1 cellular context compared by ENCODE assay signal in the genomic region with DNA sequence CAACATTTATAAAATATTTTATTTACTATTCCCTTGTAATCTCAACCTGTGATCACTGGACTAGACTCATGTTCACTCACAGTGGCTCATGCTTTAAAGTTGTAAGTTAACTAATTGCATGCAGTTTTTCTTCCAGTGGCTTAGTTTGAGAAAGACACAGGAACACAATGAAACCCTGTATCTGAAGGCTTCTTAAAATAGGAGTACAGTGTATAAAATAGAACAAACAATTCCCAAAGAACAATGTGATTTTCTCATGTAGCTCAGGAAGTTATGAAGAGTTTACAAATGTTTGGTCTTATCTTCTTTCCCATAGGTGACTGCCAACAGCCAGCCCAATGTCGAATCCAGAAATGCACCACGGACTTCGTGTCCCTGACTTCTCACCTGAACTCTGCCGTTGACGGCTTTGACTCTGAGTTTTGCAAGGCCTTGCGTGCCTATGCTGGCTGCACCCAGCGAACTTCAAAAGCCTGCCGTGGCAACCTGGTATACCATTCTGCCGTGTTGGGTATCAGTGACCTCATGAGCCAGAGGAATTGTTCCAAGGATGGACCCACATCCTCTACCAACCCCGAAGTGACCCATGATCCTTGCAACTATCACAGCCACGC.
TF ChIP-seq lines count a peak whose summit lies in the region.

No MANE protein-coding gene starts in this region.

TF ChIP-seq in HepG2, 621 proteins besides CTCF, POLR2A, EP300 and RAD21 (continued from another document and continues in another):
- TF ChIP-seq, protein P1, sequence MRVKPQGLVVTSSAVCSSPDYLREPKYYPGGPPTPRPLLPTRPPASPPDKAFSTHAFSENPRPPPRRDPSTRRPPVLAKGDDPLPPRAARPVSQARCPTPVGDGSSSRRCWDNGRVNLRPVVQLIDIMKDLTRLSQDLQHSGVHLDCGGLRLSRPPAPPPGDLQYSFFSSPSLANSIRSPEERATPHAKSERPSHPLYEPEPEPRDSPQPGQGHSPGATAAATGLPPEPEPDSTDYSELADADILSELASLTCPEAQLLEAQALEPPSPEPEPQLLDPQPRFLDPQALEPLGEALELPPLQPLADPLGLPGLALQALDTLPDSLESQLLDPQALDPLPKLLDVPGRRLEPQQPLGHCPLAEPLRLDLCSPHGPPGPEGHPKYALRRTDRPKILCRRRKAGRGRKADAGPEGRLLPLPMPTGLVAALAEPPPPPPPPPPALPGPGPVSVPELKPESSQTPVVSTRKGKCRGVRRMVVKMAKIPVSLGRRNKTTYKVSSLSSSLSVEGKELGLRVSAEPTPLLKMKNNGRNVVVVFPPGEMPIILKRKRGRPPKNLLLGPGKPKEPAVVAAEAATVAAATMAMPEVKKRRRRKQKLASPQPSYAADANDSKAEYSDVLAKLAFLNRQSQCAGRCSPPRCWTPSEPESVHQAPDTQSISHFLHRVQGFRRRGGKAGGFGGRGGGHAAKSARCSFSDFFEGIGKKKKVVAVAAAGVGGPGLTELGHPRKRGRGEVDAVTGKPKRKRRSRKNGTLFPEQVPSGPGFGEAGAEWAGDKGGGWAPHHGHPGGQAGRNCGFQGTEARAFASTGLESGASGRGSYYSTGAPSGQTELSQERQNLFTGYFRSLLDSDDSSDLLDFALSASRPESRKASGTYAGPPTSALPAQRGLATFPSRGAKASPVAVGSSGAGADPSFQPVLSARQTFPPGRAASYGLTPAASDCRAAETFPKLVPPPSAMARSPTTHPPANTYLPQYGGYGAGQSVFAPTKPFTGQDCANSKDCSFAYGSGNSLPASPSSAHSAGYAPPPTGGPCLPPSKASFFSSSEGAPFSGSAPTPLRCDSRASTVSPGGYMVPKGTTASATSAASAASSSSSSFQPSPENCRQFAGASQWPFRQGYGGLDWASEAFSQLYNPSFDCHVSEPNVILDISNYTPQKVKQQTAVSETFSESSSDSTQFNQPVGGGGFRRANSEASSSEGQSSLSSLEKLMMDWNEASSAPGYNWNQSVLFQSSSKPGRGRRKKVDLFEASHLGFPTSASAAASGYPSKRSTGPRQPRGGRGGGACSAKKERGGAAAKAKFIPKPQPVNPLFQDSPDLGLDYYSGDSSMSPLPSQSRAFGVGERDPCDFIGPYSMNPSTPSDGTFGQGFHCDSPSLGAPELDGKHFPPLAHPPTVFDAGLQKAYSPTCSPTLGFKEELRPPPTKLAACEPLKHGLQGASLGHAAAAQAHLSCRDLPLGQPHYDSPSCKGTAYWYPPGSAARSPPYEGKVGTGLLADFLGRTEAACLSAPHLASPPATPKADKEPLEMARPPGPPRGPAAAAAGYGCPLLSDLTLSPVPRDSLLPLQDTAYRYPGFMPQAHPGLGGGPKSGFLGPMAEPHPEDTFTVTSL (CRISPR knock-in tag; IDR thresholded peaks at IDR 0.05; ENCODE audit: borderline replicate concordance), result 0 out of 2 replicates have a peak, but pooled peaks have one; percentile 36
- TF ChIP-seq ELF4 (CRISPR knock-in tag; IDR thresholded peaks at IDR 0.05; ENCODE audit: borderline replicate concordance), result 0 out of 2 replicates have a peak, but pooled peaks have one; percentile 33
- no peak for TF ChIP-seq ZNF121 (CRISPR knock-in tag; IDR thresholded peaks at IDR 0.05)
- TF ChIP-seq KLF6 (CRISPR knock-in tag; IDR thresholded peaks at IDR 0.05), result 0 out of 2 replicates have a peak, but pooled peaks have one; percentile 39
- peak; percentile 75; the same call in 1 of the 2 replicates for TF ChIP-seq ZBTB20 (CRISPR knock-in tag; IDR thresholded peaks at IDR 0.05; ENCODE audit: borderline replicate concordance, low read depth)
- peak; percentile 54; the same call in 1 of the 2 replicates for TF ChIP-seq GATAD2A (CRISPR knock-in tag; IDR thresholded peaks at IDR 0.05)
- TF ChIP-seq ZNF816 (CRISPR knock-in tag; IDR thresholded peaks at IDR 0.05; ENCODE audit: borderline replicate concordance), result no peak
- TF ChIP-seq, protein P2, sequence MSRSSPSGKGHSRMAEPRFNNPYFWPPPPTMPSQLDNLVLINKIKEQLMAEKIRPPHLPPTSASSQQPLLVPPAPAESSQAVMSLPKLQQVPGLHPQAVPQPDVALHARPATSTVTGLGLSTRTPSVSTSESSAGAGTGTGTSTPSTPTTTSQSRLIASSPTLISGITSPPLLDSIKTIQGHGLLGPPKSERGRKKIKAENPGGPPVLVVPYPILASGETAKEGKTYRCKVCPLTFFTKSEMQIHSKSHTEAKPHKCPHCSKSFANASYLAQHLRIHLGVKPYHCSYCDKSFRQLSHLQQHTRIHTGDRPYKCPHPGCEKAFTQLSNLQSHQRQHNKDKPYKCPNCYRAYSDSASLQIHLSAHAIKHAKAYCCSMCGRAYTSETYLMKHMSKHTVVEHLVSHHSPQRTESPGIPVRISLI (CRISPR knock-in tag; IDR thresholded peaks at IDR 0.05; ENCODE audit: borderline replicate concordance), result no peak
- TF ChIP-seq RFXANK (CRISPR knock-in tag; IDR thresholded peaks at IDR 0.05), result no peak
- no peak for TF ChIP-seq WIZ (CRISPR knock-in tag; IDR thresholded peaks at IDR 0.05)
- no peak for TF ChIP-seq ZNF260 (CRISPR knock-in tag; IDR thresholded peaks at IDR 0.05; ENCODE audit: borderline replicate concordance, low read depth)
- TF ChIP-seq ZNF331 (CRISPR knock-in tag; IDR thresholded peaks at IDR 0.05), result 0 out of 2 replicates have a peak, but pooled peaks have one; percentile 17
- no peak for TF ChIP-seq ZNF850 (CRISPR knock-in tag; conservative IDR thresholded peaks at IDR 0.05)
- TF ChIP-seq MTA1 (CRISPR knock-in tag; IDR thresholded peaks at IDR 0.05; ENCODE audit: borderline replicate concordance), result peak; percentile 60; the same call in 1 of the 2 replicates
- no peak for TF ChIP-seq ZBTB49 (CRISPR knock-in tag; IDR thresholded peaks at IDR 0.05; ENCODE audit: borderline replicate concordance)
- no peak for TF ChIP-seq ZNF709 (CRISPR knock-in tag; IDR thresholded peaks at IDR 0.05)
- TF ChIP-seq CEBPG (CRISPR knock-in tag; IDR thresholded peaks at IDR 0.05), result peak; percentile 63
- TF ChIP-seq ZNF598 (CRISPR knock-in tag; IDR thresholded peaks at IDR 0.05; ENCODE audit: borderline replicate concordance), result peak; percentile 47; the same call in 1 of the 2 replicates
- TF ChIP-seq ZNF678 (CRISPR knock-in tag; IDR thresholded peaks at IDR 0.05), result no peak
- TF ChIP-seq ZNF766 (CRISPR knock-in tag; IDR thresholded peaks at IDR 0.05; ENCODE audit: borderline replicate concordance), result no peak
- TF ChIP-seq ZBTB40 (IDR thresholded peaks at IDR 0.05), result no peak
- TF ChIP-seq ZBTB40 (CRISPR knock-in tag; IDR thresholded peaks at IDR 0.05), result no peak
- peak; percentile 45 for TF ChIP-seq FOSL2 (CRISPR knock-in tag; IDR thresholded peaks at IDR 0.05)
- TF ChIP-seq NCOA5 (CRISPR knock-in tag; IDR thresholded peaks at IDR 0.05), result no peak
- no peak for TF ChIP-seq ZNF841 (CRISPR knock-in tag; IDR thresholded peaks at IDR 0.05; ENCODE audit: borderline replicate concordance)
- no peak for TF ChIP-seq ZFP62 (CRISPR knock-in tag; IDR thresholded peaks at IDR 0.05)
- TF ChIP-seq ZNF674 (CRISPR knock-in tag; IDR thresholded peaks at IDR 0.05; ENCODE audit: low read depth), result no peak
- no peak for TF ChIP-seq RFX1 (IDR thresholded peaks at IDR 0.05)
- no peak for TF ChIP-seq ZNF431 (CRISPR knock-in tag; IDR thresholded peaks at IDR 0.05; ENCODE audit: borderline replicate concordance, low read depth)
- no peak for TF ChIP-seq ZBTB1 (CRISPR knock-in tag; IDR thresholded peaks at IDR 0.05; ENCODE audit: borderline replicate concordance)
- TF ChIP-seq SOX13 (IDR thresholded peaks at IDR 0.05), result no peak
- peak in 1 of 2 experiments; percentile 70; a peak in 2 of 4 replicates for TF ChIP-seq SOX13 (CRISPR knock-in tag; conservative IDR thresholded peaks at IDR 0.05 in 1 of 2, IDR thresholded peaks at IDR 0.05 in 1 of 2)
- TF ChIP-seq BRCA1 (CRISPR knock-in tag; IDR thresholded peaks at IDR 0.05), result no peak
- TF ChIP-seq ZBTB38 (CRISPR knock-in tag; IDR thresholded peaks at IDR 0.05), result 0 out of 2 replicates have a peak, but pooled peaks have one; percentile 23
- no peak for TF ChIP-seq SRSF9 (IDR thresholded peaks at IDR 0.05; ENCODE audit: borderline replicate concordance, insufficient read depth, low read depth, low read length, poor library complexity, severe bottlenecking)
- TF ChIP-seq YY1 (IDR thresholded peaks at IDR 0.05; ENCODE audit: insufficient read depth, insufficient replicate concordance, low read depth, low read length), result no peak
- TF ChIP-seq, protein P3, sequence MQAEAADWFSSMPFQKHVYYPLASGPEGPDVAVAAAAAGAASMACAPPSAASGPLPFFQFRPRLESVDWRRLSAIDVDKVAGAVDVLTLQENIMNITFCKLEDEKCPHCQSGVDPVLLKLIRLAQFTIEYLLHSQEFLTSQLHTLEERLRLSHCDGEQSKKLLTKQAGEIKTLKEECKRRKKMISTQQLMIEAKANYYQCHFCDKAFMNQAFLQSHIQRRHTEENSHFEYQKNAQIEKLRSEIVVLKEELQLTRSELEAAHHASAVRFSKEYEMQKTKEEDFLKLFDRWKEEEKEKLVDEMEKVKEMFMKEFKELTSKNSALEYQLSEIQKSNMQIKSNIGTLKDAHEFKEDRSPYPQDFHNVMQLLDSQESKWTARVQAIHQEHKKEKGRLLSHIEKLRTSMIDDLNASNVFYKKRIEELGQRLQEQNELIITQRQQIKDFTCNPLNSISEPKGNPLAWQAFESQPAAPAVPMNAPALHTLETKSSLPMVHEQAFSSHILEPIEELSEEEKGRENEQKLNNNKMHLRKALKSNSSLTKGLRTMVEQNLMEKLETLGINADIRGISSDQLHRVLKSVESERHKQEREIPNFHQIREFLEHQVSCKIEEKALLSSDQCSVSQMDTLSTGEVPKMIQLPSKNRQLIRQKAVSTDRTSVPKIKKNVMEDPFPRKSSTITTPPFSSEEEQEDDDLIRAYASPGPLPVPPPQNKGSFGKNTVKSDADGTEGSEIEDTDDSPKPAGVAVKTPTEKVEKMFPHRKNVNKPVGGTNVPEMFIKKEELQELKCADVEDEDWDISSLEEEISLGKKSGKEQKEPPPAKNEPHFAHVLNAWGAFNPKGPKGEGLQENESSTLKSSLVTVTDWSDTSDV (CRISPR knock-in tag; IDR thresholded peaks at IDR 0.05), result no peak
- 0 out of 2 replicates have a peak, but pooled peaks have one; percentile 17 for TF ChIP-seq GABPB1 (CRISPR knock-in tag; IDR thresholded peaks at IDR 0.05)
- no peak for TF ChIP-seq JARID2 (CRISPR knock-in tag; IDR thresholded peaks at IDR 0.05; ENCODE audit: insufficient replicate concordance)
